1 cellular context compared by ENCODE assay signal in genomic region chr4:152327606-152328453, GRCh38.
TF ChIP-seq lines count a peak whose summit lies in the region.

No MANE protein-coding gene starts in this region.

TF ChIP-seq in SK-N-SH, 30 proteins besides CTCF, POLR2A, EP300 and RAD21 (continued from another document):
- TF ChIP-seq USF1 (IDR thresholded peaks at IDR 0.05; ENCODE audit: borderline replicate concordance, low read depth) (no peak), CHD2 (IDR thresholded peaks at IDR 0.05; ENCODE audit: low read length, partially characterized antibody) (no peak), USF2 (IDR thresholded peaks at IDR 0.05; ENCODE audit: borderline replicate concordance, low read depth, low read length) (no peak), FOXJ3 (CRISPR knock-in tag; IDR thresholded peaks at IDR 0.05) (no peak), RXRA (IDR thresholded peaks at IDR 0.05; ENCODE audit: borderline replicate concordance, low read depth) (no peak), ELF1 (IDR thresholded peaks at IDR 0.05) (no peak), NFIC (IDR thresholded peaks at IDR 0.05; ENCODE audit: borderline replicate concordance) (no peak), SIN3A (IDR thresholded peaks at IDR 0.05; ENCODE audit: borderline replicate concordance, low read depth, low read length) (no peak), TCF12 (IDR thresholded peaks at IDR 0.05) (no peak), IRF3 (IDR thresholded peaks at IDR 0.05; ENCODE audit: low read depth, low read length) (no peak), RCOR1 (IDR thresholded peaks at IDR 0.05; ENCODE audit: low read length) (no peak)
